ENCODE assay signal across 8 cellular contexts in genomic region chr2:31319391-31320175, GRCh38.
DNase-seq lines count a peak whose midpoint lies in the region; ATAC-seq, FAIRE-seq and TF ChIP-seq lines count a peak whose summit lies in the region.

No MANE protein-coding gene starts in this region.

- peak; percentile 18 for DNase-seq in stimulated activated CD4-positive, alpha-beta T cell treated with anti-CD3 and anti-CD28 coated beads, Interleukin-1b, Interleukin-23, amount 100 ng/mL, for 48 hours
- DNase-seq in stimulated activated CD4-positive, alpha-beta T cell treated with anti-CD3 and anti-CD28 coated beads, Interleukin-4, amount 100 ng/mL, for 4 hours: no peak
- DNase-seq in KBM-7: peak; percentile 84
- peak; percentile 48 for DNase-seq in activated CD4-positive, alpha-beta memory T cell treated with anti-CD3 and anti-CD28 coated beads, Interleukin-2, amount 10 ng/mL, durations not matched to agents 7 days and 5 days
- DNase-seq in keratinocyte (ENCODE audit: low read depth, low spot score): no peak
- no peak for DNase-seq in DMS114 treated with DMSO at 0.1 percent for 48 hours (lab: John Stamatoyannopoulos, UW; ENCODE audit: unreplicated experiment)
- DNase-seq in OCI-M1 (lab: John Stamatoyannopoulos, UW): no peak

- H3K9ac ChIP-seq in keratinocyte (ENCODE audit: control insufficient read depth, extremely low read depth, insufficient read depth, low read length): no peak overlapping the region

- no peak overlapping the region for H3K27ac ChIP-seq in keratinocyte (ENCODE audit: control insufficient read depth, insufficient read depth, low read length)

- H2AFZ ChIP-seq in keratinocyte (ENCODE audit: control insufficient read depth, low read length): no peak overlapping the region

- no peaks in the 10 kb centered on the region for H4K20me1 ChIP-seq in keratinocyte (ENCODE audit: control insufficient read depth, extremely low read depth, insufficient read depth, low read length)

- H3K79me2 ChIP-seq in keratinocyte (ENCODE audit: control insufficient read depth, insufficient read depth, low read length): no peaks in the 10 kb centered on the region

- H3K4me3 Mint-ChIP-seq in activated CD4-positive, alpha-beta memory T cell treated with anti-CD3 and anti-CD28 coated beads, Interleukin-2, amount 10 ng/mL, durations not matched to agents 7 days and 5 days: no peak overlapping the region

- no peak overlapping the region for H3K4me3 ChIP-seq in keratinocyte (ENCODE audit: control insufficient read depth in 2 of 3, extremely low read depth in 1 of 3, insufficient read depth in 2 of 3, low read depth in 1 of 3, low read length in 3 of 3)

- H3K36me3 ChIP-seq in keratinocyte (ENCODE audit: control insufficient read depth in 2 of 2, extremely low read depth in 1 of 2, insufficient read depth in 2 of 2, low read length in 2 of 2): no peaks in the 10 kb centered on the region

- dilution Hi-C loops in keratinocyte (cut with MboI; ENCODE audit: extremely low pct_ligation_motif_present, low sequenced_read_pairs): no loop called here

- H3K27me3 ChIP-seq in keratinocyte (ENCODE audit: control insufficient read depth, extremely low read depth, insufficient read depth, low read length): no peaks in the 10 kb centered on the region

- TF ChIP-seq CTCF in keratinocyte (optimal IDR thresholded peaks at IDR 0.05 in 1 of 3, IDR thresholded peaks at IDR 0.05 in 1 of 3, conservative IDR thresholded peaks at IDR 0.05 in 1 of 3; ENCODE audit: extremely low read depth in 1 of 3, insufficient read depth in 2 of 3, low read length in 3 of 3): no peak

- no peaks in the 10 kb centered on the region for H3K36me3 Mint-ChIP-seq in activated CD4-positive, alpha-beta memory T cell treated with anti-CD3 and anti-CD28 coated beads, Interleukin-2, amount 10 ng/mL, durations not matched to agents 7 days and 5 days (ENCODE audit: low read depth)

- peak; percentile 61 for FAIRE-seq in keratinocyte (lab: Jason Lieb, UNC)

- no peak for ATAC-seq in HG03097 (IDR thresholded peaks at IDR 0.05; ENCODE audit: low FRiP score, unreplicated experiment)

- H3K9me3 ChIP-seq in keratinocyte (ENCODE audit: control insufficient read depth, low read depth, low read length): no peaks in the 10 kb centered on the region

- peak overlapping the region; percentile 79 for H3K27ac Mint-ChIP-seq in activated CD4-positive, alpha-beta memory T cell treated with anti-CD3 and anti-CD28 coated beads, Interleukin-2, amount 10 ng/mL, durations not matched to agents 7 days and 5 days

- CTCF ChIA-PET in activated CD4-positive, alpha-beta memory T cell treated with anti-CD3 and anti-CD28 coated beads, Interleukin-2, amount 10 ng/mL, durations not matched to agents 7 days and 5 days (lab: Charles Lee): interaction anchor here (0.7 to 1.0 kb wide), 4 partner anchors 10 to 821 kb away, joined by 3 read pairs; no protein-coding TSS in a partner anchor

- H3K4me1 ChIP-seq in keratinocyte (ENCODE audit: control insufficient read depth, extremely low read depth, insufficient read depth, low read length): peaks cover 3% of the 10 kb centered on the region

- no peaks in the 10 kb centered on the region for H3K27me3 Mint-ChIP-seq in activated CD4-positive, alpha-beta memory T cell treated with anti-CD3 and anti-CD28 coated beads, Interleukin-2, amount 10 ng/mL, durations not matched to agents 7 days and 5 days

- in situ Hi-C loops in KBM-7 (cut with MboI; ENCODE audit: low pct_unique_long_range_greater_than_20kb, low sequenced_read_pairs): no loop called here

- H3K4me2 ChIP-seq in keratinocyte (ENCODE audit: control insufficient read depth, extremely low read depth, insufficient read depth, low read depth, low read length): no peak overlapping the region

- H3K9me3 Mint-ChIP-seq in activated CD4-positive, alpha-beta memory T cell treated with anti-CD3 and anti-CD28 coated beads, Interleukin-2, amount 10 ng/mL, durations not matched to agents 7 days and 5 days: no peaks in the 10 kb centered on the region

- no peaks in the 10 kb centered on the region for H3K9me1 ChIP-seq in keratinocyte (ENCODE audit: control insufficient read depth, extremely low read depth, insufficient read depth, low read length)

- H3K4me1 Mint-ChIP-seq in activated CD4-positive, alpha-beta memory T cell treated with anti-CD3 and anti-CD28 coated beads, Interleukin-2, amount 10 ng/mL, durations not matched to agents 7 days and 5 days: peaks cover 64% of the 10 kb centered on the region

- POLR2A ChIA-PET in activated CD4-positive, alpha-beta memory T cell treated with anti-CD3 and anti-CD28 coated beads, Interleukin-2, amount 10 ng/mL, durations not matched to agents 7 days and 5 days (lab: Charles Lee): no interaction called here

Comparison
In these comparisons a context has a peak if more than half of its experiments do, and no peak if none do; other contexts are left out.
1. DNase-seq: peak in stimulated activated CD4-positive, alpha-beta T cell treated with anti-CD3 and anti-CD28 coated beads, Interleukin-1b, Interleukin-23, amount 100 ng/mL, for 48 hours (single experiment), KBM-7 (single experiment) and activated CD4-positive, alpha-beta memory T cell treated with anti-CD3 and anti-CD28 coated beads, Interleukin-2, amount 10 ng/mL, durations not matched to agents 7 days and 5 days (single experiment); none in stimulated activated CD4-positive, alpha-beta T cell treated with anti-CD3 and anti-CD28 coated beads, Interleukin-4, amount 100 ng/mL, for 4 hours (0 of 2), keratinocyte (single experiment), DMS114 treated with DMSO at 0.1 percent for 48 hours (single experiment) and OCI-M1 (single experiment).